ENCODE assay signal across 33 cellular contexts in genomic region chr3:128358156-128358895, GRCh38.
"Had no signal": no experiment of that assay in that cellular context is flagged by ENCODE, and none has a peak within 500 bp of the region (broad histone marks: within the 10 kb centered on the region; RNA-seq: fewer than 3 reads in every experiment).

No MANE protein-coding gene starts in this region.

- FAIRE-seq: astrocyte, colon had no signal

- H3K4me3 ChIP-seq: esophagus muscularis mucosa, gastrocnemius medialis had no signal

- H3K4me3 Mint-ChIP-seq: activated B cell treated with CpG ODN at 0.5 μM for 24 hours; activated CD8-positive, alpha-beta T cell treated with anti-CD3 and anti-CD28 coated beads for 36 hours; activated naive CD8-positive, alpha-beta T cell; activated T-cell treated with anti-CD3 and anti-CD28 coated beads, Interleukin-2, amount 50 U/mL, for 4 hours; activated T-helper 17 cell treated with anti-CD3 and anti-CD28 coated beads, Interleukin-2, amount 50 U/mL, for 72 hours; central memory CD8-positive, alpha-beta T cell; effector memory CD8-positive, alpha-beta T cell; T-helper 17 cell; T-helper 2 cell treated with Interferon-gamma antibody and Interleukin-4, amounts not matched to agents 5 μg/mL and 100 μg/mL, for 36 hours had no signal

- H3K27me3 Mint-ChIP-seq: activated B cell treated with CpG ODN at 0.5 μM for 24 hours; activated CD8-positive, alpha-beta T cell treated with anti-CD3 and anti-CD28 coated beads for 36 hours; activated naive CD8-positive, alpha-beta T cell; activated T-helper 17 cell treated with anti-CD3 and anti-CD28 coated beads, Interleukin-2, amount 50 U/mL, for 72 hours; central memory CD8-positive, alpha-beta T cell; effector memory CD8-positive, alpha-beta T cell; T-helper 17 cell had no signal

- H3K4me1 Mint-ChIP-seq: activated B cell treated with CpG ODN at 0.5 μM for 24 hours had no signal

- H3K27me3 ChIP-seq: brain microvascular endothelial cell, esophagus muscularis mucosa, foreskin keratinocyte, gastrocnemius medialis had no signal

- DNase-seq: activated B cell treated with CpG ODN at 0.5 μM for 24 hours; activated CD4-positive, alpha-beta T cell treated with anti-CD3 and anti-CD28 coated beads for 48 hours; activated CD4-positive, alpha-beta T cell treated with anti-CD3 and anti-CD28 coated beads, Interleukin-2, amount 50 U/mL, for 1 hour; activated CD4-positive, alpha-beta T cell treated with anti-CD3 and anti-CD28 coated beads, Interleukin-2, amount 50 U/mL, for 48 hours; activated CD8-positive, alpha-beta memory T cell treated with anti-CD3 and anti-CD28 coated beads for 24 hours; activated CD8-positive, alpha-beta T cell treated with anti-CD3 and anti-CD28 coated beads for 36 hours; activated effector memory CD4-positive, alpha-beta T cell treated with Interleukin-2 at 50 U/mL for 16 hours; activated gamma-delta T cell treated with Interleukin-2 at 50 U/mL for 16 hours; activated naive CD4-positive, alpha-beta T cell treated with anti-CD3 and anti-CD28 coated beads, Interleukin-2, amount 50 U/mL, for 16 hours; activated naive CD4-positive, alpha-beta T cell treated with Interleukin-2 at 50 U/mL for 16 hours; activated T-cell treated with anti-CD3 and anti-CD28 coated beads, Interleukin-2, amount 50 U/mL, for 4 hours; amniotic stem cell; anterior cingulate cortex; brain microvascular endothelial cell; cortex of kidney; dermis blood vessel endothelial cell; effector CD4-positive, alpha-beta T cell; effector memory CD8-positive, alpha-beta T cell; erythroblast; foreskin keratinocyte; gastrocnemius medialis; T-helper 1 cell; T-helper 17 cell; T1000; WERI-Rb-1 had no signal

- H3K4me1 ChIP-seq: foreskin keratinocyte had no signal

- H3K36me3 ChIP-seq: brain microvascular endothelial cell, WERI-Rb-1 had no signal

- H3K9me3 ChIP-seq: esophagus muscularis mucosa, gastrocnemius medialis had no signal

- H3K9me3 Mint-ChIP-seq: activated B cell treated with CpG ODN at 0.5 μM for 24 hours; activated CD8-positive, alpha-beta T cell treated with anti-CD3 and anti-CD28 coated beads for 36 hours; activated T-cell treated with anti-CD3 and anti-CD28 coated beads, Interleukin-2, amount 50 U/mL, for 4 hours; activated T-helper 17 cell treated with anti-CD3 and anti-CD28 coated beads, Interleukin-2, amount 50 U/mL, for 72 hours; central memory CD8-positive, alpha-beta T cell; effector memory CD8-positive, alpha-beta T cell; T-helper 2 cell treated with Interferon-gamma antibody and Interleukin-4, amounts not matched to agents 5 μg/mL and 100 μg/mL, for 36 hours had no signal

- ATAC-seq: activated CD4-positive, CD25-positive, alpha-beta regulatory T cell treated with anti-CD3 and anti-CD28 coated beads, Interleukin-2, amount 50 U/mL, for 24 hours; activated CD8-positive, alpha-beta T cell treated with anti-CD3 and anti-CD28 coated beads for 36 hours; activated T-cell treated with anti-CD3 and anti-CD28 coated beads, Interleukin-2, amount 50 U/mL, for 4 hours; activated T-helper 17 cell treated with anti-CD3 and anti-CD28 coated beads, Interleukin-2, amount 50 U/mL, for 72 hours; effector memory CD8-positive, alpha-beta T cell; foreskin keratinocyte; gastrocnemius medialis; T-helper 17 cell had no signal

- H3K27ac Mint-ChIP-seq: activated B cell treated with CpG ODN at 0.5 μM for 24 hours; activated CD8-positive, alpha-beta T cell treated with anti-CD3 and anti-CD28 coated beads for 36 hours; activated T-helper 17 cell treated with anti-CD3 and anti-CD28 coated beads, Interleukin-2, amount 50 U/mL, for 72 hours; T-helper 17 cell; T-helper 2 cell treated with Interferon-gamma antibody and Interleukin-4, amounts not matched to agents 5 μg/mL and 100 μg/mL, for 36 hours had no signal

- H3K27ac ChIP-seq: brain microvascular endothelial cell, esophagus muscularis mucosa, foreskin keratinocyte, gastrocnemius medialis, WERI-Rb-1 had no signal
